14 cellular contexts compared by ENCODE assay signal in genomic region chr2:150008901-150009300, GRCh38.
DNase-seq lines count a peak whose midpoint lies in the region; TF ChIP-seq lines count a peak whose summit lies in the region.
"Had no signal": no experiment of that assay in that cellular context is flagged by ENCODE, and none has a peak within 500 bp of the region (broad histone marks: within the 10 kb centered on the region; RNA-seq: fewer than 3 reads in every experiment).

No MANE protein-coding gene starts in this region.

- H3K4me1 ChIP-seq in Loucy (ENCODE audit: insufficient read depth, low read length, poor library complexity, severe bottlenecking), result no peaks in the 10 kb centered on the region
- peaks cover 24% of the 10 kb centered on the region for H3K4me1 ChIP-seq in OCI-LY3 (ENCODE audit: low read length)
- H3K4me1 ChIP-seq: BLaER1 treated with 17β-estradiol and CSF1 and Interleukin-3, amounts not matched to agents 10 nM and 100 nM had no signal

- H3K36me3 ChIP-seq in Loucy (ENCODE audit: insufficient read depth, low read length), result no peaks in the 10 kb centered on the region
- H3K36me3 ChIP-seq in OCI-LY3 (replicated peaks; ENCODE audit: low read depth, low read length), result no peaks in the 10 kb centered on the region
- H3K36me3 ChIP-seq: BLaER1 treated with 17β-estradiol and CSF1 and Interleukin-3, amounts not matched to agents 10 nM and 100 nM had no signal

- H4K20me1 ChIP-seq in Loucy (ENCODE audit: insufficient read depth, low read length, poor library complexity, severe bottlenecking), result no peaks in the 10 kb centered on the region
- H4K20me1 ChIP-seq in OCI-LY3 (ENCODE audit: insufficient read depth, low read length), result no peaks in the 10 kb centered on the region
- H4K20me1 ChIP-seq: BLaER1 treated with 17β-estradiol and CSF1 and Interleukin-3, amounts not matched to agents 10 nM and 100 nM had no signal

- H3K79me2 ChIP-seq in Loucy (ENCODE audit: insufficient read depth, low read length) (no peaks in the 10 kb centered on the region), OCI-LY3 (ENCODE audit: low read length) (no peaks in the 10 kb centered on the region)

- no peak overlapping the region for H3K4me2 ChIP-seq in Loucy (ENCODE audit: low read depth, low read length, poor library complexity, severe bottlenecking)
- H3K4me2 ChIP-seq in OCI-LY3 (ENCODE audit: low read length), result peak overlapping the region; percentile 67
- H3K4me2 ChIP-seq: BLaER1 treated with 17β-estradiol and CSF1 and Interleukin-3, amounts not matched to agents 10 nM and 100 nM; GM23338 had no signal

- H3K4me3 ChIP-seq in Loucy (ENCODE audit: low read length, poor library complexity, severe bottlenecking), result no peak overlapping the region
- H3K4me3 ChIP-seq in OCI-LY3 (ENCODE audit: low read length), result peak overlapping the region; percentile 46
- H3K4me3 ChIP-seq: BLaER1 treated with 17β-estradiol and CSF1 and Interleukin-3, amounts not matched to agents 10 nM and 100 nM; GM23338 had no signal

- H2AFZ ChIP-seq in Loucy (ENCODE audit: low read length) (0 out of 2 replicates have a peak overlapping the region, but pooled peaks have one; percentile 28), OCI-LY3 (ENCODE audit: low read depth, low read length) (no peak overlapping the region)
- H2AFZ ChIP-seq: GM23338 had no signal

- no peaks in the 10 kb centered on the region for H3K9me3 ChIP-seq in Loucy (ENCODE audit: insufficient read depth, low read depth, low read length)
- no peaks in the 10 kb centered on the region for H3K9me3 ChIP-seq in OCI-LY3 (ENCODE audit: insufficient read depth, low read length)
- H3K9me3 ChIP-seq: BLaER1 treated with 17β-estradiol and CSF1 and Interleukin-3, amounts not matched to agents 10 nM and 100 nM had no signal

- no peaks in the 10 kb centered on the region for H3K27me3 ChIP-seq in Loucy (ENCODE audit: insufficient read depth, low read length, poor library complexity, severe bottlenecking)
- no peaks in the 10 kb centered on the region for H3K27me3 ChIP-seq in OCI-LY3 (ENCODE audit: low read depth, low read length)
- H3K27me3 ChIP-seq: BLaER1 treated with 17β-estradiol and CSF1 and Interleukin-3, amounts not matched to agents 10 nM and 100 nM had no signal

- H3K27ac ChIP-seq in OCI-LY3 (ENCODE audit: low read length) (peak overlapping the region; percentile 54; the same call in 1 of the 2 replicates), epithelial cell of prostate (peak overlapping the region; percentile 7)
- H3K27ac ChIP-seq: BLaER1 treated with 17β-estradiol and CSF1 and Interleukin-3, amounts not matched to agents 10 nM and 100 nM; HL-60 had no signal

- DNase-seq in epithelial cell of prostate (ENCODE audit: low read depth, low spot score) (no peak), superior temporal gyrus (ENCODE audit: extremely low spot score) (no peak)
- no peak for DNase-seq in activated CD4-positive, CD25-positive, alpha-beta regulatory T cell (lab: John Stamatoyannopoulos, UW)
- DNase-seq in effector CD8-positive, alpha-beta T cell (lab: John Stamatoyannopoulos, UW), result no peak
- DNase-seq: Calu3; CD8-positive, alpha-beta T cell; DMS79 treated with DMSO at 0.1 percent for 48 hours; GF-D8; HCEC 1CT had no signal

- H3F3A ChIP-seq in Loucy (ENCODE audit: low read depth), result no peaks in the 10 kb centered on the region

- TF ChIP-seq CTCF in Loucy (conservative IDR thresholded peaks at IDR 0.05; ENCODE audit: low read length) (no peak), OCI-LY3 (IDR thresholded peaks at IDR 0.05; ENCODE audit: low read depth, low read length) (no peak)

- H3K9me2 ChIP-seq in Loucy (replicated peaks; ENCODE audit: low read depth, low read length), result no peaks in the 10 kb centered on the region; the same call in 1 of the 2 replicates

- H3K9ac ChIP-seq in Loucy (ENCODE audit: low read depth, low read length, poor library complexity, severe bottlenecking), result no peak overlapping the region
- H3K9ac ChIP-seq in OCI-LY3 (ENCODE audit: low read length), result no peak overlapping the region
- H3K9ac ChIP-seq: BLaER1 treated with 17β-estradiol and CSF1 and Interleukin-3, amounts not matched to agents 10 nM and 100 nM had no signal
